10 cellular contexts compared by ENCODE assay signal in the genomic region with DNA sequence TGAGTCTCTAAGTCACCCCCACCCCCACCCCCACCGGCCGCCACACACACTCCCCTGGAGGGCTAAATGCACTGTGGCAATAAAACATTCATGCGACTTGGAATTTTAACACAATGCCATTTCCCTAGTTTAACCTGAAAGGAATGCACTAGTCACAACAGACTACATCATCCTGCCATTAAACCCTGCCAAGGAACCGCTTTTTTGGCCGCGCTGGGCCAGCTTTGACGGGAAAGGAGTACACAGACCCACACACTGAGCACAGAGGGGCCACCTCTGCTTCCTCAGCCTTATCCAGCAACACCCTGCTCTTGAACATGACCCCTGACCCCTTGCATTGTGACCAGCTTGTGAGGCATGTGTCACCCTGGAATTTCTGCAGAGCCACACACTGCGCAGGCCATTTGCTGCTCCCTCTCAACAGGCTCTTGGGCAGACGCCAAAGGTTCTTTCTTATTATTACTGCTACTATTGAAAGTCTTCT.
A peak's percentile ranks its signal among the peaks of the same experiment; 100 is the strongest.
DNase-seq lines count a peak whose midpoint lies in the region; ATAC-seq lines count a peak whose summit lies in the region.
"Had no signal": no experiment of that assay in that cellular context is flagged by ENCODE, and none has a peak within 500 bp of the region (broad histone marks: within the 10 kb centered on the region; RNA-seq: fewer than 3 reads in every experiment).

No MANE protein-coding gene starts in this region.

- POLR2A ChIA-PET in activated CD8-positive, alpha-beta T cell treated with anti-CD3 and anti-CD28 coated beads, Interleukin-2, amount 10 ng/mL, durations not matched to agents 7 days and 5 days (lab: Charles Lee) = no interaction called here

- no peaks in the 10 kb centered on the region for H3K4me1 ChIP-seq in thymus (ENCODE audit: control insufficient read depth, insufficient read depth, low read length)

- peak; percentile 24 for DNase-seq in DMS153 (lab: John Stamatoyannopoulos, UW)
- DNase-seq in DMS153 treated with DMSO at 0.1 percent for 48 hours (lab: John Stamatoyannopoulos, UW; ENCODE audit: unreplicated experiment) = no peak
- peak; percentile 80 for DNase-seq in cerebellar cortex (ENCODE audit: low spot score)
- peak; percentile 93 for DNase-seq in kidney glomerular epithelial cell (lab: John Stamatoyannopoulos, UW)
- no peak for DNase-seq in activated CD8-positive, alpha-beta T cell treated with anti-CD3 and anti-CD28 coated beads, Interleukin-2, amount 10 ng/mL, durations not matched to agents 7 days and 5 days
- no peak for DNase-seq in NCI-H146 (lab: John Stamatoyannopoulos, UW)

- no peaks in the 10 kb centered on the region for H3K9me3 ChIP-seq in thymus (ENCODE audit: control insufficient read depth)

- H3K4me1 Mint-ChIP-seq in activated CD8-positive, alpha-beta T cell treated with anti-CD3 and anti-CD28 coated beads, Interleukin-2, amount 10 ng/mL, durations not matched to agents 7 days and 5 days (ENCODE audit: low read depth) = no peaks in the 10 kb centered on the region

- H3K36me3 ChIP-seq in thymus (ENCODE audit: control insufficient read depth, insufficient read depth) = no peaks in the 10 kb centered on the region

- CTCF ChIA-PET in activated CD8-positive, alpha-beta T cell treated with anti-CD3 and anti-CD28 coated beads, Interleukin-2, amount 10 ng/mL, durations not matched to agents 7 days and 5 days (lab: Charles Lee) = no interaction called here

- no peak overlapping the region for H3K4me3 Mint-ChIP-seq in activated CD8-positive, alpha-beta T cell treated with anti-CD3 and anti-CD28 coated beads, Interleukin-2, amount 10 ng/mL, durations not matched to agents 7 days and 5 days

- no peak overlapping the region for H3K27ac Mint-ChIP-seq in activated CD8-positive, alpha-beta T cell treated with anti-CD3 and anti-CD28 coated beads, Interleukin-2, amount 10 ng/mL, durations not matched to agents 7 days and 5 days

- H3K27ac ChIP-seq in thymus (ENCODE audit: low read depth) = peak overlapping the region; percentile 53
- H3K27ac ChIP-seq: 22Rv1, VCaP had no signal

- H3K4me3 ChIP-seq in thymus (ENCODE audit: low read length) = no peak overlapping the region

- ATAC-seq in activated CD8-positive, alpha-beta T cell treated with anti-CD3 and anti-CD28 coated beads, Interleukin-2, amount 10 ng/mL, durations not matched to agents 7 days and 5 days = no peak
- ATAC-seq in GM18861 (IDR thresholded peaks at IDR 0.05; ENCODE audit: unreplicated experiment) = no peak

- H3K27me3 ChIP-seq in thymus (ENCODE audit: control insufficient read depth, insufficient read depth) = no peaks in the 10 kb centered on the region

- no peaks in the 10 kb centered on the region for H3K36me3 Mint-ChIP-seq in activated CD8-positive, alpha-beta T cell treated with anti-CD3 and anti-CD28 coated beads, Interleukin-2, amount 10 ng/mL, durations not matched to agents 7 days and 5 days (ENCODE audit: low read depth)

- no peaks in the 10 kb centered on the region for H3K9me3 Mint-ChIP-seq in activated CD8-positive, alpha-beta T cell treated with anti-CD3 and anti-CD28 coated beads, Interleukin-2, amount 10 ng/mL, durations not matched to agents 7 days and 5 days (ENCODE audit: insufficient read depth)

- no peaks in the 10 kb centered on the region for H3K27me3 Mint-ChIP-seq in activated CD8-positive, alpha-beta T cell treated with anti-CD3 and anti-CD28 coated beads, Interleukin-2, amount 10 ng/mL, durations not matched to agents 7 days and 5 days (ENCODE audit: low read depth)

- 91% methylated on average over 9 of the region's 9 CpGs for WGBS in thymus

Comparison
In these comparisons a context has a peak if more than half of its experiments do, and no peak if none do; other contexts are left out.
1. DNase-seq: peak in DMS153 (single experiment), cerebellar cortex (single experiment) and kidney glomerular epithelial cell (single experiment); none in DMS153 treated with DMSO at 0.1 percent for 48 hours (single experiment), activated CD8-positive, alpha-beta T cell treated with anti-CD3 and anti-CD28 coated beads, Interleukin-2, amount 10 ng/mL, durations not matched to agents 7 days and 5 days (single experiment) and NCI-H146 (single experiment).